In genomic region chr2:34320056-34320455, GRCh38 we compare ENCODE assay signal across 18 cellular contexts.
A peak's percentile ranks its signal among the peaks of the same experiment; 100 is the strongest.
DNase-seq lines count a peak whose midpoint lies in the region; ATAC-seq, FAIRE-seq and TF ChIP-seq lines count a peak whose summit lies in the region.
"Had no signal": no experiment of that assay in that cellular context is flagged by ENCODE, and none has a peak within 500 bp of the region (broad histone marks: within the 10 kb centered on the region; RNA-seq: fewer than 3 reads in every experiment).

No MANE protein-coding gene starts in this region.

- H3K27me3 Mint-ChIP-seq in nephron (ENCODE audit: low read depth): no peaks in the 10 kb centered on the region
- H3K27me3 Mint-ChIP-seq: CD4-positive, alpha-beta memory T cell had no signal

- no peaks in the 10 kb centered on the region for H3K36me3 Mint-ChIP-seq in nephron (ENCODE audit: low read depth)
- H3K36me3 Mint-ChIP-seq: CD4-positive, alpha-beta memory T cell had no signal

- TF ChIP-seq CTCF in nephron (IDR thresholded peaks at IDR 0.05; ENCODE audit: unreplicated experiment in 3 of 3): no peak

- intact Hi-C loops in posterior vena cava (cut with DNase I): no loop called here

- no peak overlapping the region for H3K4me3 Mint-ChIP-seq in nephron
- H3K4me3 Mint-ChIP-seq: CD4-positive, alpha-beta memory T cell; GM23338; H9 had no signal

- H3K27ac Mint-ChIP-seq in nephron: peak overlapping the region in 2 of 3 experiments; percentile 26 to 27
- H3K27ac Mint-ChIP-seq: CD4-positive, alpha-beta memory T cell; GM23338; H9 had no signal

- H3K9me3 Mint-ChIP-seq in nephron: no peaks in the 10 kb centered on the region
- H3K9me3 Mint-ChIP-seq: GM23338, H9 had no signal

- no peak for ATAC-seq in GM21447 (IDR thresholded peaks at IDR 0.05; ENCODE audit: unreplicated experiment)
- ATAC-seq: GM23338, HCT116 had no signal

- H3K4me1 Mint-ChIP-seq in nephron: no peaks in the 10 kb centered on the region
- H3K4me1 Mint-ChIP-seq: CD4-positive, alpha-beta memory T cell; GM23338; H9 had no signal

- FAIRE-seq in frontal cortex (lab: Jason Lieb, UNC): peak; percentile 40
- FAIRE-seq: G401.6, GM12892, GM19239 had no signal

- DNase-seq in frontal cortex (ENCODE audit: low spot score in 2 of 2): no peak
- peak; percentile 71 for DNase-seq in kidney glomerular epithelial cell (lab: John Stamatoyannopoulos, UW)
- no peak for DNase-seq in NCI-H524 (lab: John Stamatoyannopoulos, UW)
- no peak for DNase-seq in posterior vena cava (ENCODE audit: low spot score)
- no peak for DNase-seq in NCI-H82 (lab: John Stamatoyannopoulos, UW)
- DNase-seq: C1 segment of cervical spinal cord; Caco-2; CD4-positive, alpha-beta memory T cell; DMS153; DND-41; H9 had no signal
